In the genomic region with DNA sequence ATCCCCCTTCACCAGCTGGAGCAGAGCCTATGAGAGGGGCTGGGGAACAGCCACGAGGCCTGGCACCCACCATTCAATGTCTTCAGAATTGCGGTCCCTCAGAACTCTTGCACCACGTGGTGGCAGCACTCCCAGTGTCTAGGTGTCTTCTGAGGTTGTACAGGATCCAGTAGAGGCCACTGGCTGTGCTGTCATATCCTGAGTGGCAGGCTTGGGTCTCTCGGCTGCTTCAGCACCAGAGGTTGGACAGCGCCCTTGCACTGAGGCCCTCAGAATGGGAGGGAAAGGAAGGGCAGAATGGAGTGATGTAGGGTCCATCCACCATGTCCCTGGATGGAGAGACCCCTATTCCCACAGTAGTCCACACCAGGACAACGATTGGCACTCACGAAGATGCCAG, we compare ENCODE assay signal across 1 cellular context.
TF ChIP-seq lines count a peak whose summit lies in the region.

No MANE protein-coding gene starts in this region.

TF ChIP-seq in GM23338, 12 proteins besides CTCF, POLR2A, EP300 and RAD21 (continued from another document):
- no peak for TF ChIP-seq ZNF462 (CRISPR knock-in tag; IDR thresholded peaks at IDR 0.05)
